In the genomic region with DNA sequence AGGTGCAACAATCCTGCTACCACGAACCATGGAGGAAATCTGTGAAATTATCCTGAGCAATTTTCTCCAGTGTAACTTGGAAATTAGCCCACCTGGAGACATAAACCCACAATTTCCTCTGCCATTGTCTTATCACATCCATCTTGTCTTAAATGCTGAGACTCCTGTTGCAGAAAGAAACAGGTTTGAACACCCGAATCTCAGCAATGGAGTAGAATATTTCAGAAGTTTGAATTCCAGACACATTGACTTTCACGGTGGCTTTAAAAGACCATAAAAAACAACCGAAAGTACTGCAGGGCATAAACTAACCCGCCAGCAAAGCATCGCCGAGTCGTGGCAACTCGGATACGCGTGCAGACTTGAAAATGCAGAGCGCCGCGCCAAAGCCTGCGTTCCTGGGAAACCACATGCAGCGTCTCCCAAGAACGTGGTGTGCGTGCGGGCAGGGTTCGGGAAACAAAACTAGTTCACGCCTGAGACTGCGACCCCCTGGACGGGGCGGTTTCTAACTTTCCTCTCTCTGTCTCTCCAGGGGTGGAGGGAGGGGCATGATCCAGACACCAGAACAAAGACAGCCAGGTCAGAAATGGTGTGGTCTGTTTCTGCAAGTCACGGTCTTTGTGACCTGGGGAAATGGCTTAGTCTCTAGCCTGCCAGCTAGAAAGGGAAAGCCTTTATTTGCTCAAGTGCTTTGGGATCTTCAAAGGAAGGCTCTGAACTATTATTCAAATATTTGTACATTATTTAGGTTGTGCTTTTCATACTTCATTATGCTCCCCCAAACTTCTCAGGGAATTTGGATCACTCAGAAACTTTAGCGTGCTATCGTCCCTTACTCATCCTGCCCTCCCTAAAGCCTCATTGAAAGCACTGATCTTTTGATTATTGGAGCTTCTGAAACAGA, we compare ENCODE assay signal across 1 cellular context.
TF ChIP-seq lines count a peak whose summit lies in the region.

No MANE protein-coding gene starts in this region.

TF ChIP-seq in HepG2, 621 proteins besides CTCF, POLR2A, EP300 and RAD21 (continued from another document and continues in another):
- TF ChIP-seq, protein P1, sequence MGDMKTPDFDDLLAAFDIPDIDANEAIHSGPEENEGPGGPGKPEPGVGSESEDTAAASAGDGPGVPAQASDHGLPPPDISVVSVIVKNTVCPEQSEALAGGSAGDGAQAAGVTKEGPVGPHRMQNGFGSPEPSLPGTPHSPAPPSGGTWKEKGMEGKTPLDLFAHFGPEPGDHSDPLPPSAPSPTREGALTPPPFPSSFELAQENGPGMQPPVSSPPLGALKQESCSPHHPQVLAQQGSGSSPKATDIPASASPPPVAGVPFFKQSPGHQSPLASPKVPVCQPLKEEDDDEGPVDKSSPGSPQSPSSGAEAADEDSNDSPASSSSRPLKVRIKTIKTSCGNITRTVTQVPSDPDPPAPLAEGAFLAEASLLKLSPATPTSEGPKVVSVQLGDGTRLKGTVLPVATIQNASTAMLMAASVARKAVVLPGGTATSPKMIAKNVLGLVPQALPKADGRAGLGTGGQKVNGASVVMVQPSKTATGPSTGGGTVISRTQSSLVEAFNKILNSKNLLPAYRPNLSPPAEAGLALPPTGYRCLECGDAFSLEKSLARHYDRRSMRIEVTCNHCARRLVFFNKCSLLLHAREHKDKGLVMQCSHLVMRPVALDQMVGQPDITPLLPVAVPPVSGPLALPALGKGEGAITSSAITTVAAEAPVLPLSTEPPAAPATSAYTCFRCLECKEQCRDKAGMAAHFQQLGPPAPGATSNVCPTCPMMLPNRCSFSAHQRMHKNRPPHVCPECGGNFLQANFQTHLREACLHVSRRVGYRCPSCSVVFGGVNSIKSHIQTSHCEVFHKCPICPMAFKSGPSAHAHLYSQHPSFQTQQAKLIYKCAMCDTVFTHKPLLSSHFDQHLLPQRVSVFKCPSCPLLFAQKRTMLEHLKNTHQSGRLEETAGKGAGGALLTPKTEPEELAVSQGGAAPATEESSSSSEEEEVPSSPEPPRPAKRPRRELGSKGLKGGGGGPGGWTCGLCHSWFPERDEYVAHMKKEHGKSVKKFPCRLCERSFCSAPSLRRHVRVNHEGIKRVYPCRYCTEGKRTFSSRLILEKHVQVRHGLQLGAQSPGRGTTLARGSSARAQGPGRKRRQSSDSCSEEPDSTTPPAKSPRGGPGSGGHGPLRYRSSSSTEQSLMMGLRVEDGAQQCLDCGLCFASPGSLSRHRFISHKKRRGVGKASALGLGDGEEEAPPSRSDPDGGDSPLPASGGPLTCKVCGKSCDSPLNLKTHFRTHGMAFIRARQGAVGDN (CRISPR knock-in tag; IDR thresholded peaks at IDR 0.05), result peak; percentile 74
- TF ChIP-seq, protein P2, sequence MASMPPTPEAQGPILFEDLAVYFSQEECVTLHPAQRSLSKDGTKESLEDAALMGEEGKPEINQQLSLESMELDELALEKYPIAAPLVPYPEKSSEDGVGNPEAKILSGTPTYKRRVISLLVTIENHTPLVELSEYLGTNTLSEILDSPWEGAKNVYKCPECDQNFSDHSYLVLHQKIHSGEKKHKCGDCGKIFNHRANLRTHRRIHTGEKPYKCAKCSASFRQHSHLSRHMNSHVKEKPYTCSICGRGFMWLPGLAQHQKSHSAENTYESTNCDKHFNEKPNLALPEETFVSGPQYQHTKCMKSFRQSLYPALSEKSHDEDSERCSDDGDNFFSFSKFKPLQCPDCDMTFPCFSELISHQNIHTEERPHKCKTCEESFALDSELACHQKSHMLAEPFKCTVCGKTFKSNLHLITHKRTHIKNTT (CRISPR knock-in tag; IDR thresholded peaks at IDR 0.05), result no peak
- TF ChIP-seq SOX6 (IDR thresholded peaks at IDR 0.05) (no peak), SOX6 (CRISPR knock-in tag; IDR thresholded peaks at IDR 0.05) (peak; percentile 33; the same call in 1 of the 2 replicates), SMAD9 (CRISPR knock-in tag; IDR thresholded peaks at IDR 0.05) (no peak), CHD2 (IDR thresholded peaks at IDR 0.05; ENCODE audit: low read depth, low read length) (no peak), HNF4A (CRISPR knock-in tag; IDR thresholded peaks at IDR 0.05) (no peak), ZNF790 (CRISPR knock-in tag; IDR thresholded peaks at IDR 0.05; ENCODE audit: borderline replicate concordance) (no peak), ZNF777 (CRISPR knock-in tag; IDR thresholded peaks at IDR 0.05) (peak; percentile 68; the same call in 1 of the 2 replicates), STAT5B (CRISPR knock-in tag; IDR thresholded peaks at IDR 0.05) (no peak), FLYWCH1 (CRISPR knock-in tag; IDR thresholded peaks at IDR 0.05) (no peak), ZNF547 (CRISPR knock-in tag; IDR thresholded peaks at IDR 0.05) (no peak), ZNF780A (CRISPR knock-in tag; IDR thresholded peaks at IDR 0.05) (no peak), ZNF850 (CRISPR knock-in tag; conservative IDR thresholded peaks at IDR 0.05) (no peak), TP53 (CRISPR knock-in tag; conservative IDR thresholded peaks at IDR 0.05) (no peak), ATAD3A (CRISPR knock-in tag; IDR thresholded peaks at IDR 0.05) (no peak), NCOA1 (CRISPR knock-in tag; IDR thresholded peaks at IDR 0.05) (no peak), TARDBP (CRISPR knock-in tag; IDR thresholded peaks at IDR 0.05) (no peak), ZNF12 (CRISPR knock-in tag; IDR thresholded peaks at IDR 0.05) (no peak), NFIB (CRISPR knock-in tag; IDR thresholded peaks at IDR 0.05; ENCODE audit: borderline replicate concordance) (no peak), ZBTB42 (CRISPR knock-in tag; IDR thresholded peaks at IDR 0.05) (no peak), ZNF629 (CRISPR knock-in tag; conservative IDR thresholded peaks at IDR 0.05) (no peak), ZNF468 (CRISPR knock-in tag; IDR thresholded peaks at IDR 0.05) (no peak), HOXD1 (CRISPR knock-in tag; IDR thresholded peaks at IDR 0.05) (no peak), NAIF1 (CRISPR knock-in tag; IDR thresholded peaks at IDR 0.05; ENCODE audit: borderline replicate concordance) (no peak), RXRB (CRISPR knock-in tag; IDR thresholded peaks at IDR 0.05; ENCODE audit: borderline replicate concordance) (no peak), PHF8 (CRISPR knock-in tag; IDR thresholded peaks at IDR 0.05) (no peak)
- TF ChIP-seq, protein P3, sequence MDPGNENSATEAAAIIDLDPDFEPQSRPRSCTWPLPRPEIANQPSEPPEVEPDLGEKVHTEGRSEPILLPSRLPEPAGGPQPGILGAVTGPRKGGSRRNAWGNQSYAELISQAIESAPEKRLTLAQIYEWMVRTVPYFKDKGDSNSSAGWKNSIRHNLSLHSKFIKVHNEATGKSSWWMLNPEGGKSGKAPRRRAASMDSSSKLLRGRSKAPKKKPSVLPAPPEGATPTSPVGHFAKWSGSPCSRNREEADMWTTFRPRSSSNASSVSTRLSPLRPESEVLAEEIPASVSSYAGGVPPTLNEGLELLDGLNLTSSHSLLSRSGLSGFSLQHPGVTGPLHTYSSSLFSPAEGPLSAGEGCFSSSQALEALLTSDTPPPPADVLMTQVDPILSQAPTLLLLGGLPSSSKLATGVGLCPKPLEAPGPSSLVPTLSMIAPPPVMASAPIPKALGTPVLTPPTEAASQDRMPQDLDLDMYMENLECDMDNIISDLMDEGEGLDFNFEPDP (CRISPR knock-in tag; conservative IDR thresholded peaks at IDR 0.05), result no peak
- TF ChIP-seq, protein P4, sequence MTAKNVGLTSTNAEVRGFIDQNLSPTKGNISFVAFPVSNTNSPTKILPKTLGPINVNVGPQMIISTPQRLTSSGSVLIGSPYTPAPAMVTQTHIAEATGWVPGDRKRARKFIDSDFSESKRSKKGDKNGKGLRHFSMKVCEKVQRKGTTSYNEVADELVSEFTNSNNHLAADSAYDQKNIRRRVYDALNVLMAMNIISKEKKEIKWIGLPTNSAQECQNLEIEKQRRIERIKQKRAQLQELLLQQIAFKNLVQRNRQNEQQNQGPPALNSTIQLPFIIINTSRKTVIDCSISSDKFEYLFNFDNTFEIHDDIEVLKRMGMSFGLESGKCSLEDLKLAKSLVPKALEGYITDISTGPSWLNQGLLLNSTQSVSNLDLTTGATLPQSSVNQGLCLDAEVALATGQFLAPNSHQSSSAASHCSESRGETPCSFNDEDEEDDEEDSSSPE (CRISPR knock-in tag; IDR thresholded peaks at IDR 0.05), result peak; percentile 42; the same call in 1 of the 2 replicates
- TF ChIP-seq, protein P5, sequence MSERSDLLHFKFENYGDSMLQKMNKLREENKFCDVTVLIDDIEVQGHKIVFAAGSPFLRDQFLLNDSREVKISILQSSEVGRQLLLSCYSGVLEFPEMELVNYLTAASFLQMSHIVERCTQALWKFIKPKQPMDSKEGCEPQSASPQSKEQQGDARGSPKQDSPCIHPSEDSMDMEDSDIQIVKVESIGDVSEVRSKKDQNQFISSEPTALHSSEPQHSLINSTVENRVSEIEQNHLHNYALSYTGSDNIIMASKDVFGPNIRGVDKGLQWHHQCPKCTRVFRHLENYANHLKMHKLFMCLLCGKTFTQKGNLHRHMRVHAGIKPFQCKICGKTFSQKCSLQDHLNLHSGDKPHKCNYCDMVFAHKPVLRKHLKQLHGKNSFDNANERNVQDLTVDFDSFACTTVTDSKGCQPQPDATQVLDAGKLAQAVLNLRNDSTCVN (CRISPR knock-in tag; IDR thresholded peaks at IDR 0.05; ENCODE audit: borderline replicate concordance), result no peak
- TF ChIP-seq, protein P6, sequence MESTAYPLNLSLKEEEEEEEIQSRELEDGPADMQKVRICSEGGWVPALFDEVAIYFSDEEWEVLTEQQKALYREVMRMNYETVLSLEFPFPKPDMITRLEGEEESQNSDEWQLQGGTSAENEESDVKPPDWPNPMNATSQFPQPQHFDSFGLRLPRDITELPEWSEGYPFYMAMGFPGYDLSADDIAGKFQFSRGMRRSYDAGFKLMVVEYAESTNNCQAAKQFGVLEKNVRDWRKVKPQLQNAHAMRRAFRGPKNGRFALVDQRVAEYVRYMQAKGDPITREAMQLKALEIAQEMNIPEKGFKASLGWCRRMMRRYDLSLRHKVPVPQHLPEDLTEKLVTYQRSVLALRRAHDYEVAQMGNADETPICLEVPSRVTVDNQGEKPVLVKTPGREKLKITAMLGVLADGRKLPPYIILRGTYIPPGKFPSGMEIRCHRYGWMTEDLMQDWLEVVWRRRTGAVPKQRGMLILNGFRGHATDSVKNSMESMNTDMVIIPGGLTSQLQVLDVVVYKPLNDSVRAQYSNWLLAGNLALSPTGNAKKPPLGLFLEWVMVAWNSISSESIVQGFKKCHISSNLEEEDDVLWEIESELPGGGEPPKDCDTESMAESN (CRISPR knock-in tag; conservative IDR thresholded peaks at IDR 0.05), result no peak
- TF ChIP-seq, protein P7, sequence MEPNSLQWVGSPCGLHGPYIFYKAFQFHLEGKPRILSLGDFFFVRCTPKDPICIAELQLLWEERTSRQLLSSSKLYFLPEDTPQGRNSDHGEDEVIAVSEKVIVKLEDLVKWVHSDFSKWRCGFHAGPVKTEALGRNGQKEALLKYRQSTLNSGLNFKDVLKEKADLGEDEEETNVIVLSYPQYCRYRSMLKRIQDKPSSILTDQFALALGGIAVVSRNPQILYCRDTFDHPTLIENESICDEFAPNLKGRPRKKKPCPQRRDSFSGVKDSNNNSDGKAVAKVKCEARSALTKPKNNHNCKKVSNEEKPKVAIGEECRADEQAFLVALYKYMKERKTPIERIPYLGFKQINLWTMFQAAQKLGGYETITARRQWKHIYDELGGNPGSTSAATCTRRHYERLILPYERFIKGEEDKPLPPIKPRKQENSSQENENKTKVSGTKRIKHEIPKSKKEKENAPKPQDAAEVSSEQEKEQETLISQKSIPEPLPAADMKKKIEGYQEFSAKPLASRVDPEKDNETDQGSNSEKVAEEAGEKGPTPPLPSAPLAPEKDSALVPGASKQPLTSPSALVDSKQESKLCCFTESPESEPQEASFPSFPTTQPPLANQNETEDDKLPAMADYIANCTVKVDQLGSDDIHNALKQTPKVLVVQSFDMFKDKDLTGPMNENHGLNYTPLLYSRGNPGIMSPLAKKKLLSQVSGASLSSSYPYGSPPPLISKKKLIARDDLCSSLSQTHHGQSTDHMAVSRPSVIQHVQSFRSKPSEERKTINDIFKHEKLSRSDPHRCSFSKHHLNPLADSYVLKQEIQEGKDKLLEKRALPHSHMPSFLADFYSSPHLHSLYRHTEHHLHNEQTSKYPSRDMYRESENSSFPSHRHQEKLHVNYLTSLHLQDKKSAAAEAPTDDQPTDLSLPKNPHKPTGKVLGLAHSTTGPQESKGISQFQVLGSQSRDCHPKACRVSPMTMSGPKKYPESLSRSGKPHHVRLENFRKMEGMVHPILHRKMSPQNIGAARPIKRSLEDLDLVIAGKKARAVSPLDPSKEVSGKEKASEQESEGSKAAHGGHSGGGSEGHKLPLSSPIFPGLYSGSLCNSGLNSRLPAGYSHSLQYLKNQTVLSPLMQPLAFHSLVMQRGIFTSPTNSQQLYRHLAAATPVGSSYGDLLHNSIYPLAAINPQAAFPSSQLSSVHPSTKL (CRISPR knock-in tag; IDR thresholded peaks at IDR 0.05), result 0 out of 2 replicates have a peak, but pooled peaks have one; percentile 10
- TF ChIP-seq, protein P8, sequence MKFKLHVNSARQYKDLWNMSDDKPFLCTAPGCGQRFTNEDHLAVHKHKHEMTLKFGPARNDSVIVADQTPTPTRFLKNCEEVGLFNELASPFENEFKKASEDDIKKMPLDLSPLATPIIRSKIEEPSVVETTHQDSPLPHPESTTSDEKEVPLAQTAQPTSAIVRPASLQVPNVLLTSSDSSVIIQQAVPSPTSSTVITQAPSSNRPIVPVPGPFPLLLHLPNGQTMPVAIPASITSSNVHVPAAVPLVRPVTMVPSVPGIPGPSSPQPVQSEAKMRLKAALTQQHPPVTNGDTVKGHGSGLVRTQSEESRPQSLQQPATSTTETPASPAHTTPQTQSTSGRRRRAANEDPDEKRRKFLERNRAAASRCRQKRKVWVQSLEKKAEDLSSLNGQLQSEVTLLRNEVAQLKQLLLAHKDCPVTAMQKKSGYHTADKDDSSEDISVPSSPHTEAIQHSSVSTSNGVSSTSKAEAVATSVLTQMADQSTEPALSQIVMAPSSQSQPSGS (CRISPR knock-in tag; IDR thresholded peaks at IDR 0.05), result no peak
- TF ChIP-seq, protein P9, sequence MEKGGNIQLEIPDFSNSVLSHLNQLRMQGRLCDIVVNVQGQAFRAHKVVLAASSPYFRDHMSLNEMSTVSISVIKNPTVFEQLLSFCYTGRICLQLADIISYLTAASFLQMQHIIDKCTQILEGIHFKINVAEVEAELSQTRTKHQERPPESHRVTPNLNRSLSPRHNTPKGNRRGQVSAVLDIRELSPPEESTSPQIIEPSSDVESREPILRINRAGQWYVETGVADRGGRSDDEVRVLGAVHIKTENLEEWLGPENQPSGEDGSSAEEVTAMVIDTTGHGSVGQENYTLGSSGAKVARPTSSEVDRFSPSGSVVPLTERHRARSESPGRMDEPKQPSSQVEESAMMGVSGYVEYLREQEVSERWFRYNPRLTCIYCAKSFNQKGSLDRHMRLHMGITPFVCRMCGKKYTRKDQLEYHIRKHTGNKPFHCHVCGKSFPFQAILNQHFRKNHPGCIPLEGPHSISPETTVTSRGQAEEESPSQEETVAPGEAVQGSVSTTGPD (CRISPR knock-in tag; IDR thresholded peaks at IDR 0.05), result no peak
- TF ChIP-seq, protein P10, sequence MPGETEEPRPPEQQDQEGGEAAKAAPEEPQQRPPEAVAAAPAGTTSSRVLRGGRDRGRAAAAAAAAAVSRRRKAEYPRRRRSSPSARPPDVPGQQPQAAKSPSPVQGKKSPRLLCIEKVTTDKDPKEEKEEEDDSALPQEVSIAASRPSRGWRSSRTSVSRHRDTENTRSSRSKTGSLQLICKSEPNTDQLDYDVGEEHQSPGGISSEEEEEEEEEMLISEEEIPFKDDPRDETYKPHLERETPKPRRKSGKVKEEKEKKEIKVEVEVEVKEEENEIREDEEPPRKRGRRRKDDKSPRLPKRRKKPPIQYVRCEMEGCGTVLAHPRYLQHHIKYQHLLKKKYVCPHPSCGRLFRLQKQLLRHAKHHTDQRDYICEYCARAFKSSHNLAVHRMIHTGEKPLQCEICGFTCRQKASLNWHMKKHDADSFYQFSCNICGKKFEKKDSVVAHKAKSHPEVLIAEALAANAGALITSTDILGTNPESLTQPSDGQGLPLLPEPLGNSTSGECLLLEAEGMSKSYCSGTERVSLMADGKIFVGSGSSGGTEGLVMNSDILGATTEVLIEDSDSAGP (CRISPR knock-in tag; IDR thresholded peaks at IDR 0.05; ENCODE audit: borderline replicate concordance), result no peak
